In genomic region chr17:10729334-10730193, GRCh38 we compare ENCODE assay signal across 8 cellular contexts. TPM values are rescaled to one million over a fixed set of nuclear protein-coding genes. Genes with fewer than 3 reads are reported as not detected.
DNase-seq lines count a peak whose midpoint lies in the region; ATAC-seq, FAIRE-seq and TF ChIP-seq lines count a peak whose summit lies in the region.

Gene TMEM220 (minus strand): TSS chr17:10730023. CDS start chr17:10729851, 172 bp downstream.

- FAIRE-seq in GM19239 (lab: Jason Lieb, UNC): peak; percentile 51

- H3K9ac ChIP-seq in duodenal mucosa (ENCODE audit: low read depth in 1 of 2, low read length in 2 of 2): peak within 1 kb of the TSS; percentile 58 to 84
- H3K9ac ChIP-seq in liver (ENCODE audit: low read depth in 1 of 2, low read length in 2 of 2): peak within 1 kb of the TSS; percentile 82 to 93

- TF ChIP-seq CTCF in liver (IDR thresholded peaks at IDR 0.05; ENCODE audit: low read depth, low read length, missing input control): no peak

- ATAC-seq in HG03521 (IDR thresholded peaks at IDR 0.05; ENCODE audit: unreplicated experiment): peak; percentile 58

- H3K27me3 ChIP-seq in duodenal mucosa (ENCODE audit: control insufficient read depth in 1 of 2, insufficient read depth in 2 of 2, low read length in 2 of 2): no peaks in the 10 kb centered on the region
- no peaks in the 10 kb centered on the region for H3K27me3 ChIP-seq in liver (ENCODE audit: control insufficient read depth in 4 of 4, insufficient read depth in 4 of 4, low read length in 3 of 4)

- WGBS in liver: 2% methylated on average over 79 of the region's 79 CpGs

- DNase-seq in AG08395 (ENCODE audit: low spot score) (peak; percentile 70), GM19239 (ENCODE audit: insufficient read length, low spot score) (peak; percentile 30), GDM1 (lab: John Stamatoyannopoulos, UW) (no peak)
- DNase-seq in activated CD4-positive, alpha-beta T cell treated with anti-CD3 and anti-CD28 coated beads, Interleukin-2, amount 50 U/mL, for 1 hour: peak; percentile 25
- DNase-seq in stimulated activated CD4-positive, alpha-beta T cell treated with anti-CD3 and anti-CD28 coated beads, Interleukin-4, amount 100 ng/mL, for 24 hours: peak; percentile 26

- H3K4me1 ChIP-seq in duodenal mucosa (ENCODE audit: control insufficient read depth in 1 of 2, insufficient read depth in 2 of 2, low read length in 2 of 2) (peaks cover 22 to 35% of the 10 kb centered on the region in 2 donors), liver (ENCODE audit: control insufficient read depth in 4 of 4, insufficient read depth in 4 of 4, low read length in 3 of 4) (peaks cover 0 to 47% (median 39%) of the 10 kb centered on the region in 4 donors)

- H3K27ac ChIP-seq in duodenal mucosa (ENCODE audit: low read depth, low read length): peak within 1 kb of the TSS; percentile 90
- H3K27ac ChIP-seq in liver (ENCODE audit: low read depth in 1 of 2, low read length in 2 of 2): peak within 1 kb of the TSS; percentile 97 to 98

- TF ChIP-seq RAD21 in liver (IDR thresholded peaks at IDR 0.05): no peak

- no peaks in the 10 kb centered on the region for H3K9me3 ChIP-seq in duodenal mucosa (ENCODE audit: control insufficient read depth in 1 of 2, low read length in 2 of 2)
- H3K9me3 ChIP-seq in liver (ENCODE audit: control insufficient read depth in 4 of 4, low read length in 3 of 4): no peaks in the 10 kb centered on the region

- H3K36me3 ChIP-seq in duodenal mucosa (ENCODE audit: control insufficient read depth in 1 of 2, insufficient read depth in 2 of 2, low read length in 2 of 2): peaks cover 0 to 4% of the 10 kb centered on the region in 2 donors
- peaks cover 0 to 2% (median 0%) of the 10 kb centered on the region in 4 donors for H3K36me3 ChIP-seq in liver (ENCODE audit: control insufficient read depth in 4 of 4, insufficient read depth in 3 of 4, low read depth in 1 of 4, low read length in 3 of 4)

- peak within 1 kb of the TSS; percentile 68 to 75 for H3K4me3 ChIP-seq in duodenal mucosa (ENCODE audit: low read depth in 1 of 2, low read length in 2 of 2)
- peak within 1 kb of the TSS; percentile 54 to 66 (median 60) for H3K4me3 ChIP-seq in liver (ENCODE audit: low read depth in 1 of 3, low read length in 3 of 3)

TF ChIP-seq in liver, 16 proteins besides CTCF, POLR2A, EP300 and RAD21:
- TF ChIP-seq ZBTB33 (IDR thresholded peaks at IDR 0.05) (no peak), FOXA1 (IDR thresholded peaks at IDR 0.05) (no peak), EGR1 (IDR thresholded peaks at IDR 0.05; ENCODE audit: low read depth in 2 of 2) (peak; percentile 45 to 63), MAX (IDR thresholded peaks at IDR 0.05) (no peak), FOXA2 (IDR thresholded peaks at IDR 0.05) (no peak), RXRA (IDR thresholded peaks at IDR 0.05) (peak in 1 of 2 donors; percentile 48), TAF1 (conservative IDR thresholded peaks at IDR 0.05) (no peak), REST (IDR thresholded peaks at IDR 0.05) (peak; percentile 30), GABPA (IDR thresholded peaks at IDR 0.05 in 1 of 2, conservative IDR thresholded peaks at IDR 0.05 in 1 of 2) (no peak), NR2F2 (IDR thresholded peaks at IDR 0.05) (no peak), SP1 (IDR thresholded peaks at IDR 0.05) (no peak), HNF4A (conservative IDR thresholded peaks at IDR 0.05) (peak in 1 of 2 donors; percentile 1), JUND (IDR thresholded peaks at IDR 0.05) (no peak), YY1 (IDR thresholded peaks at IDR 0.05) (peak; percentile 92), ATF3 (IDR thresholded peaks at IDR 0.05) (no peak), HNF4G (IDR thresholded peaks at IDR 0.05) (no peak)

RNA-seq across cellular contexts. Expression of gene TMEM220, which starts in this region (rescaled TPM):
- 10 to 100 TPM; 19.6 to 27.5 TPM for total RNA-seq in liver
- 100 to 1,000 TPM in 1 of 2 donors, 10 to 100 TPM in 1; 30.0 to 126 TPM for polyA plus RNA-seq in liver
